Comparison of ENCODE assay signal across 25 cellular contexts in genomic region chr16:77894054-77894632, GRCh38.
"Had no signal": no experiment of that assay in that cellular context is flagged by ENCODE, and none has a peak within 500 bp of the region (broad histone marks: within the 10 kb centered on the region; RNA-seq: fewer than 3 reads in every experiment).

No MANE protein-coding gene starts in this region.

- H3K36me3 ChIP-seq: MG63, SJCRH30 had no signal

- H3K27ac ChIP-seq: SJCRH30, VCaP had no signal

- H3K4me1 ChIP-seq: SJCRH30 had no signal

- H3K27me3 ChIP-seq: MG63, SJCRH30 had no signal

- H3K4me3 ChIP-seq: MG63, SJCRH30 had no signal

- H3K9me2 ChIP-seq: SK-N-SH had no signal

- H3K9me3 ChIP-seq: MG63, SJCRH30, SK-N-SH had no signal

- DNase-seq: activated CD4-positive, alpha-beta memory T cell treated with anti-CD3 and anti-CD28 coated beads for 36 hours; activated CD4-positive, alpha-beta T cell treated with anti-CD3 and anti-CD28 coated beads, Interleukin-2, amount 10 ng/mL, durations not matched to agents 7 days and 5 days; activated CD4-positive, CD25-positive, alpha-beta regulatory T cell; activated CD8-positive, alpha-beta memory T cell treated with anti-CD3 and anti-CD28 coated beads for 24 hours; activated effector memory CD4-positive, alpha-beta T cell treated with anti-CD3 and anti-CD28 coated beads, Interleukin-2, amount 50 U/mL, for 16 hours; activated naive CD4-positive, alpha-beta T cell treated with Interleukin-2 at 50 U/mL for 16 hours; activated naive CD8-positive, alpha-beta T cell treated with anti-CD3 and anti-CD28 coated beads for 36 hours; activated T-cell treated with anti-CD3 and anti-CD28 coated beads, Interleukin-2, amount 50 U/mL, for 4 hours; anterior cingulate cortex; central memory CD4-positive, alpha-beta T cell; MG63; MV-4-11; NCI-H1092 treated with DMSO at 0.1 percent for 48 hours; NCI-H1417 treated with DMSO at 0.1 percent for 48 hours; NCI-H1694; NCI-H2029; NCI-H2107; NCI-H2171 treated with DMSO at 0.1 percent for 48 hours; NCI-H226; NCI-H69; PC-3; SJCRH30; SK-N-SH; T-helper 1 cell had no signal

- H3K4me2 ChIP-seq: SK-N-SH had no signal

- H3K9ac ChIP-seq: SK-N-SH had no signal

- ATAC-seq: activated T-cell treated with anti-CD3 and anti-CD28 coated beads, Interleukin-2, amount 50 U/mL, for 4 hours; PC-3 had no signal
